In genomic region chr16:85425061-85425662, GRCh38 we compare ENCODE assay signal across 13 cellular contexts.
DNase-seq lines count a peak whose midpoint lies in the region; ATAC-seq and TF ChIP-seq lines count a peak whose summit lies in the region.
"Had no signal": no experiment of that assay in that cellular context is flagged by ENCODE, and none has a peak within 500 bp of the region (broad histone marks: within the 10 kb centered on the region; RNA-seq: fewer than 3 reads in every experiment).

No MANE protein-coding gene starts in this region.

- H3K27ac ChIP-seq in sigmoid colon = no peak overlapping the region
- H3K27ac ChIP-seq: 22Rv1 had no signal

- no peak overlapping the region for H3K4me3 Mint-ChIP-seq in activated naive CD8-positive, alpha-beta T cell treated with anti-CD3 and anti-CD28 coated beads, Interleukin-2, amount 10 ng/mL, durations not matched to agents 7 days and 5 days
- no peak overlapping the region for H3K4me3 Mint-ChIP-seq in activated naive CD8-positive, alpha-beta T cell treated with anti-CD3 and anti-CD28 coated beads for 36 hours
- H3K4me3 Mint-ChIP-seq in effector memory CD8-positive, alpha-beta T cell = no peak overlapping the region
- H3K4me3 Mint-ChIP-seq: CD8-positive, alpha-beta memory T cell; H9 had no signal

- H3K9me3 ChIP-seq in sigmoid colon = no peaks in the 10 kb centered on the region

- no peak for TF ChIP-seq EP300 in sigmoid colon (IDR thresholded peaks at IDR 0.05)

- no peak for ATAC-seq in activated naive CD8-positive, alpha-beta T cell treated with anti-CD3 and anti-CD28 coated beads, Interleukin-2, amount 10 ng/mL, durations not matched to agents 7 days and 5 days (ENCODE audit: low read depth)
- ATAC-seq in effector memory CD8-positive, alpha-beta T cell (replicated peaks) = no peak
- ATAC-seq: K562 had no signal

- peaks cover 5% of the 10 kb centered on the region for H3K27me3 Mint-ChIP-seq in activated naive CD8-positive, alpha-beta T cell treated with anti-CD3 and anti-CD28 coated beads, Interleukin-2, amount 10 ng/mL, durations not matched to agents 7 days and 5 days
- no peaks in the 10 kb centered on the region for H3K27me3 Mint-ChIP-seq in activated naive CD8-positive, alpha-beta T cell treated with anti-CD3 and anti-CD28 coated beads for 36 hours
- peaks cover 32 to 50% of the 10 kb centered on the region in 2 donors for H3K27me3 Mint-ChIP-seq in effector memory CD8-positive, alpha-beta T cell

- H3K9me3 Mint-ChIP-seq in activated naive CD8-positive, alpha-beta T cell treated with anti-CD3 and anti-CD28 coated beads, Interleukin-2, amount 10 ng/mL, durations not matched to agents 7 days and 5 days = no peaks in the 10 kb centered on the region
- no peaks in the 10 kb centered on the region for H3K9me3 Mint-ChIP-seq in activated naive CD8-positive, alpha-beta T cell treated with anti-CD3 and anti-CD28 coated beads for 36 hours
- H3K9me3 Mint-ChIP-seq in effector memory CD8-positive, alpha-beta T cell = no peaks in the 10 kb centered on the region
- H3K9me3 Mint-ChIP-seq: CD8-positive, alpha-beta memory T cell had no signal

- intact Hi-C loops in sigmoid colon (cut with DNase I) = no loop called here

- H3K36me3 ChIP-seq in sigmoid colon = no peaks in the 10 kb centered on the region

- POLR2A ChIA-PET in activated naive CD8-positive, alpha-beta T cell treated with anti-CD3 and anti-CD28 coated beads, Interleukin-2, amount 10 ng/mL, durations not matched to agents 7 days and 5 days (lab: Charles Lee) = no interaction called here

- TF ChIP-seq CTCF in sigmoid colon (IDR thresholded peaks at IDR 0.05) = no peak

- H3K27me3 ChIP-seq in sigmoid colon = no peaks in the 10 kb centered on the region

- no peak overlapping the region for H3K27ac Mint-ChIP-seq in activated naive CD8-positive, alpha-beta T cell treated with anti-CD3 and anti-CD28 coated beads, Interleukin-2, amount 10 ng/mL, durations not matched to agents 7 days and 5 days
- H3K27ac Mint-ChIP-seq in activated naive CD8-positive, alpha-beta T cell treated with anti-CD3 and anti-CD28 coated beads for 36 hours = no peak overlapping the region
- peak overlapping the region; percentile 10 to 75 for H3K27ac Mint-ChIP-seq in effector memory CD8-positive, alpha-beta T cell

- H3K4me3 ChIP-seq in sigmoid colon = no peak overlapping the region
- H3K4me3 ChIP-seq: K562 had no signal

- peak; percentile 72 for DNase-seq in DMS 273 (lab: John Stamatoyannopoulos, UW; ENCODE audit: unreplicated experiment)
- no peak for DNase-seq in DMS 273 treated with DMSO at 0.1 percent for 48 hours (lab: John Stamatoyannopoulos, UW)
- peak; percentile 19 for DNase-seq in activated naive CD8-positive, alpha-beta T cell treated with anti-CD3 and anti-CD28 coated beads, Interleukin-2, amount 10 ng/mL, durations not matched to agents 7 days and 5 days
- no peak for DNase-seq in activated naive CD8-positive, alpha-beta T cell treated with anti-CD3 and anti-CD28 coated beads for 36 hours
- no peak for DNase-seq in effector memory CD8-positive, alpha-beta T cell
- peak; percentile 51 for DNase-seq in sigmoid colon
- DNase-seq in NOMO-1 (lab: John Stamatoyannopoulos, UW; ENCODE audit: unreplicated experiment in 2 of 2) = no peak
- DNase-seq in cortex of kidney (lab: John Stamatoyannopoulos, UW) = no peak
- DNase-seq: effector CD4-positive, alpha-beta T cell; H9 had no signal

- H3K36me3 Mint-ChIP-seq in activated naive CD8-positive, alpha-beta T cell treated with anti-CD3 and anti-CD28 coated beads, Interleukin-2, amount 10 ng/mL, durations not matched to agents 7 days and 5 days = no peaks in the 10 kb centered on the region
- no peaks in the 10 kb centered on the region for H3K36me3 Mint-ChIP-seq in activated naive CD8-positive, alpha-beta T cell treated with anti-CD3 and anti-CD28 coated beads for 36 hours
- H3K36me3 Mint-ChIP-seq in effector memory CD8-positive, alpha-beta T cell (ENCODE audit: insufficient read depth) = no peaks in the 10 kb centered on the region
- H3K36me3 Mint-ChIP-seq: CD8-positive, alpha-beta memory T cell had no signal

- 40 to 72% methylated on average over 18 of the region's 18 CpGs for WGBS in sigmoid colon, 2 donors

- H3K4me1 Mint-ChIP-seq in activated naive CD8-positive, alpha-beta T cell treated with anti-CD3 and anti-CD28 coated beads, Interleukin-2, amount 10 ng/mL, durations not matched to agents 7 days and 5 days = peaks cover 2% of the 10 kb centered on the region
- H3K4me1 Mint-ChIP-seq in activated naive CD8-positive, alpha-beta T cell treated with anti-CD3 and anti-CD28 coated beads for 36 hours = peaks cover 2% of the 10 kb centered on the region
- H3K4me1 Mint-ChIP-seq in effector memory CD8-positive, alpha-beta T cell (ENCODE audit: low read depth in 2 of 2) = peaks cover 4 to 5% of the 10 kb centered on the region in 2 donors

- no peak for TF ChIP-seq POLR2A in sigmoid colon (IDR thresholded peaks at IDR 0.05)

- peaks cover 0 to 10% (median 9%) of the 10 kb centered on the region in 4 donors for H3K4me1 ChIP-seq in sigmoid colon

Comparison
In these comparisons a context has a peak if more than half of its experiments do, and no peak if none do; other contexts are left out.
1. DNase-seq: peak in DMS 273 (single experiment), activated naive CD8-positive, alpha-beta T cell treated with anti-CD3 and anti-CD28 coated beads, Interleukin-2, amount 10 ng/mL, durations not matched to agents 7 days and 5 days (single experiment) and sigmoid colon (single experiment); none in DMS 273 treated with DMSO at 0.1 percent for 48 hours (single experiment), activated naive CD8-positive, alpha-beta T cell treated with anti-CD3 and anti-CD28 coated beads for 36 hours (single experiment), effector memory CD8-positive, alpha-beta T cell (0 of 3), NOMO-1 (0 of 2) and cortex of kidney (single experiment).
2. H3K27ac Mint-ChIP-seq: peak in effector memory CD8-positive, alpha-beta T cell (2 of 2); none in activated naive CD8-positive, alpha-beta T cell treated with anti-CD3 and anti-CD28 coated beads, Interleukin-2, amount 10 ng/mL, durations not matched to agents 7 days and 5 days (single experiment) and activated naive CD8-positive, alpha-beta T cell treated with anti-CD3 and anti-CD28 coated beads for 36 hours (single experiment).